In the genomic region with DNA sequence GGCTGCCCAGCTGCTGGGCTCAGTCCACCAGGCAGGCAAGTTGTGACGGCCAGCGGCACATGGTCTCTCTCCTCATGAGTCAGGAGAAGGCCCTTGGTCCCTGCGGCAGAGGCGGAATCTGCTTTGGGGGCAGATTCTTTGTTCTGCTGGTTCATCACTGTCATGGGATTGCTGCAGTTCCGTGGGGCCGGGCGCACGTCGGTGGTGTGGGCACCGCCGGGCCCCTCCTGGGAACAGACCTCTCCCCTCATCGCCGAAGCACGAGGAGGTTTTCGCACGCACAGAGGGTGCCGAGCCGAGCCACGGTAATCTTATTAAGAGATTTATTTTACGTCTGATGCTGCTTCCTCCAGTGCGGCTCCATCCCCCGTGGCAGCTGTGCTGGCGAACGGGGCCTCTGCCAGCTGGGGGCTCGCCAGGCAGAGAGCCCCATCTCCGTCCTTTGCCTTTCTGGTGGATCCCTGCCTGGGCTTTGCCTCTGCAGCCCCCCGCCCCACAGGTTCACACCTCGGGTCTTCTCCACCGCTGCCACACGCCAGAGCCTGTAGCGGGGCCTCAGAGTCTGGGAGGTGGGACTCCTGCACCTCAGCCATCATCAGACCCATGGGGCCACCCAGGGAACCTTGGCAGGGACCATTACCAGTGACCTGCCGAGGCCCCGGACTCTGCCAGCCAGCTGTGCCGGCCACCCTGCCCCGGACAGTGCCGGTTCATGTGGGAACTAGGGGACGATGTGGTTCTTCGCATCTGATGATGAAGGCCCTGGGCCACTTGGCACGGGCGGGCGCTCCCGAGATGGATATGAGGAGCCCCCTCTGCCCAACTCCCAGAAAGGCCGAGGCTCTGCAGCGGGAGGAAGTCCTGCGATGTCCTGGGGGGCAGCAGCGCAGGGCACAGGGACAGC, we compare ENCODE assay signal across 17 cellular contexts.
A peak's percentile ranks its signal among the peaks of the same experiment; 100 is the strongest.
DNase-seq lines count a peak whose midpoint lies in the region; ATAC-seq and TF ChIP-seq lines count a peak whose summit lies in the region.
"Had no signal": no experiment of that assay in that cellular context is flagged by ENCODE, and none has a peak within 500 bp of the region (broad histone marks: within the 10 kb centered on the region; RNA-seq: fewer than 3 reads in every experiment).

No MANE protein-coding gene starts in this region.

- 72 to 74% methylated on average over 46 of the region's 46 CpGs for WGBS in sigmoid colon, 2 donors

- no peak overlapping the region for H3K4me3 ChIP-seq in sigmoid colon
- H3K4me3 ChIP-seq: dorsolateral prefrontal cortex, GM23248, Peyer's patch, thyroid gland had no signal

- ATAC-seq in left cardiac atrium: no peak
- ATAC-seq in HG03354 (IDR thresholded peaks at IDR 0.05; ENCODE audit: poor library complexity, severe bottlenecking, unreplicated experiment): no peak

- peak; percentile 68 for DNase-seq in cardiac septum (ENCODE audit: low spot score)
- no peak for DNase-seq in left cardiac atrium
- peak; percentile 73 to 89 for DNase-seq in NCI-H524 (lab: John Stamatoyannopoulos, UW)
- peak; percentile 12 for DNase-seq in foreskin melanocyte
- DNase-seq in sigmoid colon: peak; percentile 57
- no peak for DNase-seq in activated T-cell treated with anti-CD3 and anti-CD28 coated beads for 4 hours
- DNase-seq in NOMO-1 treated with DMSO at 0.1 percent for 48 hours (lab: John Stamatoyannopoulos, UW; ENCODE audit: unreplicated experiment): no peak
- DNase-seq: GM23248; NCI-H446; NK-92 treated with Interleukin-12 subunit alpha and Interleukin-12 subunit beta, amount 100 ng/mL, for 24 hours; retina; stimulated activated CD4-positive, alpha-beta T cell treated with anti-CD3 and anti-CD28 coated beads, Interleukin-12 subunit alpha, Interleukin-12 subunit beta, amount 100 ng/mL, for 4 hours; T-helper 2 cell; thyroid gland had no signal

- intact Hi-C loops in cardiac septum (cut with DNase I): no loop called here
- intact Hi-C loops in left cardiac atrium (cut with DNase I): no loop called here
- intact Hi-C loops in sigmoid colon (cut with DNase I): no loop called here

- H3K9me3 ChIP-seq in sigmoid colon: no peaks in the 10 kb centered on the region
- H3K9me3 ChIP-seq: Peyer's patch, thyroid gland had no signal

- H3K4me1 ChIP-seq in sigmoid colon: no peaks in the 10 kb centered on the region
- H3K4me1 ChIP-seq: Peyer's patch, thyroid gland had no signal

- H3K27me3 ChIP-seq in sigmoid colon: peaks cover 8 to 86% (median 40%) of the 10 kb centered on the region in 3 donors
- H3K27me3 ChIP-seq: thyroid gland had no signal

- no peaks in the 10 kb centered on the region for H3K36me3 ChIP-seq in sigmoid colon
- H3K36me3 ChIP-seq: Peyer's patch, thyroid gland had no signal

- TF ChIP-seq EP300 in sigmoid colon (IDR thresholded peaks at IDR 0.05): no peak

- TF ChIP-seq POLR2A in sigmoid colon (IDR thresholded peaks at IDR 0.05): no peak

- TF ChIP-seq CTCF in sigmoid colon (IDR thresholded peaks at IDR 0.05): no peak

- no peak overlapping the region for H3K27ac ChIP-seq in sigmoid colon
- H3K27ac ChIP-seq: dorsolateral prefrontal cortex, GM23248, Peyer's patch, thyroid gland had no signal

Comparison
In these comparisons a context has a peak if more than half of its experiments do, and no peak if none do; other contexts are left out.
1. DNase-seq: peak in cardiac septum (single experiment), NCI-H524 (2 of 2), foreskin melanocyte (single experiment) and sigmoid colon (single experiment); none in left cardiac atrium (single experiment), activated T-cell treated with anti-CD3 and anti-CD28 coated beads for 4 hours (single experiment) and NOMO-1 treated with DMSO at 0.1 percent for 48 hours (single experiment).